In the genomic region with DNA sequence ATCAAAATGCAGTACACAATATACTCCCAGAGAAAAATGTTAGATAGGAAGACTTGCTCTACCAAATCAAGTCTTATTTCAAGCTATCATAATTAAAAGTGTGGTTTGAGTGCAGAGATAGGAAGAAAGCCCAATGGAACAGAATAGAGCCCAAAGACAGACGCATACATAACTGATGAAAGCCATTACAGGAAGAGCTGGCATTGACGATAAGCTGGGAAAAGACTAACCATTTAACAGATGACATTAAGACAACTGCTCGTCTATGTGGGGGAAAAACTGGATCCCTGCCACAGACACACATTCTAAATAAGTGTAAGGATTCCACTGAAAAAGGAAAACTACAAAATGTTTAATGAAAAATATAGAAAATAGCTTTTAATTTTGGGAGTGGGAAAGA, we compare ENCODE assay signal across 19 cellular contexts.
"Had no signal": no experiment of that assay in that cellular context is flagged by ENCODE, and none has a peak within 500 bp of the region (broad histone marks: within the 10 kb centered on the region; RNA-seq: fewer than 3 reads in every experiment).

No MANE protein-coding gene starts in this region.

- H3K27me3 ChIP-seq: body of pancreas, foreskin keratinocyte, sigmoid colon, tibial artery had no signal

- ATAC-seq: activated CD8-positive, alpha-beta T cell treated with anti-CD3 and anti-CD28 coated beads, Interleukin-2, amount 10 ng/mL, durations not matched to agents 7 days and 5 days; lower lobe of right lung; stimulated activated memory B cell treated with anti-CD40 and anti-IgM and Interleukin-4, amounts not matched to agents 10 μg/mL and 1 μg/mL and 100 μg/mL, for 72 hours had no signal

- DNase-seq: activated B cell treated with CpG ODN at 0.5 μM for 24 hours; activated CD4-positive, alpha-beta T cell treated with anti-CD3 and anti-CD28 coated beads for 48 hours; activated CD8-positive, alpha-beta memory T cell treated with anti-CD3 and anti-CD28 coated beads, Interleukin-2, amount 50 U/mL, for 4 hours; activated CD8-positive, alpha-beta T cell treated with anti-CD3 and anti-CD28 coated beads, Interleukin-2, amount 10 ng/mL, durations not matched to agents 7 days and 5 days; activated effector memory CD4-positive, alpha-beta T cell treated with anti-CD3 and anti-CD28 coated beads, Interleukin-2, amount 50 U/mL, for 16 hours; activated T-cell treated with anti-CD3 and anti-CD28 coated beads, Interleukin-2, amount 50 U/mL, for 48 hours; body of pancreas; cortex of kidney; effector memory CD4-positive, alpha-beta T cell; foreskin keratinocyte; glutamatergic neuron; lower lobe of right lung; midbrain; psoas muscle; sigmoid colon; stimulated activated CD4-positive, alpha-beta T cell treated with anti-CD3 and anti-CD28 coated beads, Interleukin-12 subunit alpha, Interleukin-12 subunit beta, amount 100 ng/mL, for 4 hours; stimulated activated CD4-positive, alpha-beta T cell treated with anti-CD3 and anti-CD28 coated beads, Interleukin-2, amount 100 ng/mL, for 48 hours; tibial artery had no signal

- H3K27ac ChIP-seq: body of pancreas, lower lobe of right lung, psoas muscle, tibial artery had no signal

- H3K9me3 ChIP-seq: sigmoid colon had no signal

- H3K4me1 ChIP-seq: body of pancreas, lower lobe of right lung, psoas muscle, tibial artery had no signal

- H3K4me3 ChIP-seq: body of pancreas, lower lobe of right lung, psoas muscle, sigmoid colon, tibial artery had no signal

- H3K36me3 ChIP-seq: lower lobe of right lung, sigmoid colon, tibial artery had no signal
